Comparison of ENCODE assay signal across 8 cellular contexts in genomic region chr6:4133941-4134838, GRCh38. TPM values are rescaled to one million over a fixed set of nuclear protein-coding genes. Genes with fewer than 3 reads are reported as not detected.
DNase-seq lines count a peak whose midpoint lies in the region; ATAC-seq and TF ChIP-seq lines count a peak whose summit lies in the region.

No MANE protein-coding gene starts in this region.

- peaks cover 5 to 11% of the 10 kb centered on the region in 2 donors for H3K27me3 Mint-ChIP-seq in natural killer cell (ENCODE audit: low read depth in 2 of 2)

- peaks cover 13% of the 10 kb centered on the region for H3K36me3 Mint-ChIP-seq in natural killer cell

- no peaks in the 10 kb centered on the region for H3K9me3 Mint-ChIP-seq in natural killer cell

- H3K4me1 ChIP-seq in uterus, result no peaks in the 10 kb centered on the region

- peak overlapping the region; percentile 49 for H3K27ac ChIP-seq in epithelial cell of prostate
- peak overlapping the region; percentile 93 to 97 for H3K27ac ChIP-seq in uterus

- no peaks in the 10 kb centered on the region for H3K36me3 ChIP-seq in uterus

- TF ChIP-seq POLR2A in uterus (IDR thresholded peaks at IDR 0.05), result no peak

- TF ChIP-seq CTCF in HFF-Myc (IDR thresholded peaks at IDR 0.05; ENCODE audit: low read depth, low read length, missing control alignments), result no peak
- TF ChIP-seq CTCF in natural killer cell (IDR thresholded peaks at IDR 0.05), result no peak
- no peak for TF ChIP-seq CTCF in uterus (IDR thresholded peaks at IDR 0.05)

- H3K27ac Mint-ChIP-seq in natural killer cell, result peak overlapping the region; percentile 79 to 94

- H3K27me3 ChIP-seq in uterus, result no peaks in the 10 kb centered on the region

- H3K9me3 ChIP-seq in uterus, result no peaks in the 10 kb centered on the region

- peak overlapping the region; percentile 94 for H3K4me3 Mint-ChIP-seq in natural killer cell

- intact Hi-C loops in natural killer cell (cut with micrococcal nuclease), result loop anchor here (1.0 to 10.0 kb wide), 2 partner anchors 75 to 641 kb away; partner anchors contain the start of gene CDYL
- intact Hi-C loops in uterus (cut with DNase I; ENCODE audit: low total_unique reads), result no loop called here

- DNase-seq in A172 (ENCODE audit: low spot score), result peak; percentile 33
- DNase-seq in HFF-Myc (ENCODE audit: extremely low read depth, low read depth), result no peak
- DNase-seq in activated CD4-positive, alpha-beta T cell treated with anti-CD3 and anti-CD28 coated beads for 48 hours, result peak; percentile 60
- no peak for DNase-seq in epithelial cell of prostate (ENCODE audit: low read depth, low spot score)
- peak; percentile 21 for DNase-seq in natural killer cell
- peak in 1 of 2 donors; percentile 29 for DNase-seq in uterus
- no peak for DNase-seq in NOMO-1 treated with dmso at 0.1 percent for 144 hours (lab: John Stamatoyannopoulos, UW; ENCODE audit: unreplicated experiment)
- no peak for DNase-seq in SHP77 treated with DMSO at 0.1 percent for 48 hours (lab: John Stamatoyannopoulos, UW)

- ATAC-seq in natural killer cell, result no peak

- H3K4me3 ChIP-seq in HFF-Myc (replicated peaks; ENCODE audit: low read depth, low read length) (peak overlapping the region; percentile 85), uterus (peak overlapping the region; percentile 94 to 96)

- H3K4me1 Mint-ChIP-seq in natural killer cell, result peaks cover 19 to 26% of the 10 kb centered on the region in 2 donors

RNA-seq across cellular contexts. Expression of gene ECI2, which starts 1.2 kb away (rescaled TPM):
- 163 and 235 TPM in 2 replicates for total RNA-seq in A172 (2014; rRNA removed; shearing (Covaris generic))
- total RNA-seq in natural killer cell, result 10 to 100 TPM; 17.2 to 21.6 (median 19.6) TPM
- 10 to 100 TPM; 46.9 to 64.4 (median 56.0) TPM for total RNA-seq in uterus

RNA-seq across cellular contexts. Expression of gene FAM217A, which starts 55.3 kb away (rescaled TPM):
- not detected in 2 replicates for total RNA-seq in A172 (2014; rRNA removed; shearing (Covaris generic))
- not detected for total RNA-seq in natural killer cell
- not detected for total RNA-seq in uterus

Comparison
In these comparisons a context has a peak if more than half of its experiments do, and no peak if none do; other contexts are left out.
1. DNase-seq: peak in A172 (single experiment), activated CD4-positive, alpha-beta T cell treated with anti-CD3 and anti-CD28 coated beads for 48 hours (single experiment) and natural killer cell (single experiment); none in HFF-Myc (single experiment), epithelial cell of prostate (single experiment), NOMO-1 treated with dmso at 0.1 percent for 144 hours (single experiment) and SHP77 treated with DMSO at 0.1 percent for 48 hours (single experiment).